ENCODE assay signal across 9 cellular contexts in genomic region chr5:177325868-177326381, GRCh38. TPM values are rescaled to one million over a fixed set of nuclear protein-coding genes. Genes with fewer than 3 reads are reported as not detected.
DNase-seq lines count a peak whose midpoint lies in the region; TF ChIP-seq lines count a peak whose summit lies in the region.
"Had no signal": no experiment of that assay in that cellular context is flagged by ENCODE, and none has a peak within 500 bp of the region (broad histone marks: within the 10 kb centered on the region; RNA-seq: fewer than 3 reads in every experiment).

No MANE protein-coding gene starts in this region.

- peak overlapping the region in 3 of 5 donors; percentile 33 to 65 (median 42) for H3K4me3 Mint-ChIP-seq in immature natural killer cell

- H3K27me3 Mint-ChIP-seq in immature natural killer cell (ENCODE audit: low read depth in 3 of 3): peaks cover 0 to 8% (median 6%) of the 10 kb centered on the region in 3 donors

- WGBS in transverse colon (ENCODE audit: low coverage in 1 of 2), 2 donors: 50% methylated on average over 1 of the region's 1 CpG; no CpG with 5 or more reads in 1 of the 2 donors

- no peaks in the 10 kb centered on the region for H3K36me3 ChIP-seq in transverse colon

- H3K27me3 ChIP-seq in transverse colon: no peaks in the 10 kb centered on the region

- intact Hi-C loops in transverse colon (cut with DNase I; ENCODE audit: low total_unique reads): no loop called here

- no peaks in the 10 kb centered on the region for H3K9me3 Mint-ChIP-seq in immature natural killer cell

- no peaks in the 10 kb centered on the region for H3K9me3 ChIP-seq in transverse colon

- H3K4me1 ChIP-seq in transverse colon: peaks cover 0 to 13% (median 5%) of the 10 kb centered on the region in 4 donors

- TF ChIP-seq CTCF in transverse colon (IDR thresholded peaks at IDR 0.05): no peak

- in situ Hi-C loops in transverse colon (cut with MboI; ENCODE audit: low pct_ligation_motif_present in 1 of 4, low pct_unique_long_range_greater_than_20kb in 1 of 4, low sequenced_read_pairs in 3 of 4): no loop called here

- H3K27ac Mint-ChIP-seq in immature natural killer cell: peak overlapping the region; percentile 66 to 97 (median 82)

- no peak overlapping the region for H3K4me3 ChIP-seq in transverse colon

- TF ChIP-seq EP300 in transverse colon (IDR thresholded peaks at IDR 0.05; ENCODE audit: low read depth): no peak

- no peak for TF ChIP-seq POLR2A in transverse colon (IDR thresholded peaks at IDR 0.05)

- H3K4me1 Mint-ChIP-seq in immature natural killer cell: peaks cover 61 to 66% of the 10 kb centered on the region in 2 donors

- DNase-seq in SIG-M5 treated with dmso at 0.1 percent for 504 hours (lab: John Stamatoyannopoulos, UW; ENCODE audit: unreplicated experiment) (peak; percentile 19), SIG-M5 (lab: John Stamatoyannopoulos, UW) (no peak), immature natural killer cell (no peak), transverse colon (no peak), NCI-H128 (lab: John Stamatoyannopoulos, UW; ENCODE audit: unreplicated experiment) (no peak)
- DNase-seq in stimulated activated CD4-positive, alpha-beta T cell treated with anti-CD3 and anti-CD28 coated beads, Interleukin-2, amount 100 ng/mL, for 24 hours: no peak
- DNase-seq: hippocampal formation, NCI-H446 had no signal

- H3K27ac ChIP-seq in transverse colon: peak overlapping the region in 3 of 4 donors; percentile 5 to 42 (median 28)
- H3K27ac ChIP-seq: 22Rv1 had no signal

- peaks cover 7 to 28% (median 15%) of the 10 kb centered on the region in 3 donors for H3K36me3 Mint-ChIP-seq in immature natural killer cell

RNA-seq across cellular contexts. Expression of gene MXD3, which starts 14.2 kb away (rescaled TPM):
- 1 to 10 TPM; 2.1 to 4.2 (median 4.1) TPM for polyA plus RNA-seq in immature natural killer cell
- 100 to 1,000 TPM in 1 of 4 donors, 10 to 100 TPM in 3; 10.8 to 257 (median 21.7) TPM for total RNA-seq in transverse colon

RNA-seq across cellular contexts. Expression of gene PRELID1, which starts 22.3 kb away (rescaled TPM):
- 100 to 1,000 TPM; 345 to 494 (median 375) TPM for polyA plus RNA-seq in immature natural killer cell
- total RNA-seq in transverse colon: 100 to 1,000 TPM in 3 of 4 donors, 10 to 100 TPM in 1; 52.1 to 192 (median 142) TPM

RNA-seq across cellular contexts. Expression of gene RAB24, which starts 22.4 kb away (rescaled TPM):
- polyA plus RNA-seq in immature natural killer cell: 10 to 100 TPM; 39.7 to 80.2 (median 45.8) TPM
- total RNA-seq in transverse colon: 10 to 100 TPM; 38.2 to 68.1 (median 51.8) TPM

RNA-seq across cellular contexts. Expression of gene LMAN2, which starts 25.5 kb away (rescaled TPM):
- 100 to 1,000 TPM; 316 to 441 (median 409) TPM for polyA plus RNA-seq in immature natural killer cell
- total RNA-seq in transverse colon: 100 to 1,000 TPM; 236 to 322 (median 293) TPM

RNA-seq across cellular contexts. Expression of gene RGS14, which starts 31.8 kb away (rescaled TPM):
- polyA plus RNA-seq in immature natural killer cell: 10 to 100 TPM; 27.1 to 64.5 (median 33.8) TPM
- 10 to 100 TPM; 16.5 to 49.6 (median 24.4) TPM for total RNA-seq in transverse colon
